17 cellular contexts compared by ENCODE assay signal in genomic region chrX:21153033-21153432, GRCh38.
A peak's percentile ranks its signal among the peaks of the same experiment; 100 is the strongest.
DNase-seq lines count a peak whose midpoint lies in the region; ATAC-seq and TF ChIP-seq lines count a peak whose summit lies in the region.
"Had no signal": no experiment of that assay in that cellular context is flagged by ENCODE, and none has a peak within 500 bp of the region (broad histone marks: within the 10 kb centered on the region; RNA-seq: fewer than 3 reads in every experiment).

No MANE protein-coding gene starts in this region.

- CTCF ChIA-PET in activated CD8-positive, alpha-beta memory T cell treated with anti-CD3 and anti-CD28 coated beads, Interleukin-2, amount 10 ng/mL, durations not matched to agents 7 days and 5 days (lab: Charles Lee) = no interaction called here

- no peak overlapping the region for H3K4ac ChIP-seq in trophoblast cell (ENCODE audit: low read depth, low read length)

- 77% methylated on average over 3 of the region's 3 CpGs for WGBS in esophagus muscularis mucosa
- 64 to 69% methylated on average over 3 of the region's 3 CpGs for WGBS in heart right ventricle, 2 donors
- no CpG with 5 or more reads among the region's 3 CpGs for WGBS in trophoblast cell (ENCODE audit: extremely low coverage, insufficient coverage, insufficient read length)

- no peaks in the 10 kb centered on the region for H3K36me3 Mint-ChIP-seq in mesothelial cell of epicardium
- H3K36me3 Mint-ChIP-seq in activated CD8-positive, alpha-beta memory T cell treated with anti-CD3 and anti-CD28 coated beads, Interleukin-2, amount 10 ng/mL, durations not matched to agents 7 days and 5 days = no peaks in the 10 kb centered on the region
- H3K36me3 Mint-ChIP-seq: CD8-positive, alpha-beta T cell had no signal

- H3K27me3 ChIP-seq in esophagus muscularis mucosa (no peaks in the 10 kb centered on the region), heart right ventricle (no peaks in the 10 kb centered on the region), trophoblast cell (ENCODE audit: insufficient read depth, low read length) (no peaks in the 10 kb centered on the region)

- H3K14ac ChIP-seq in trophoblast cell (ENCODE audit: low read length) = no peak overlapping the region

- TF ChIP-seq CTCF in esophagus muscularis mucosa (IDR thresholded peaks at IDR 0.05) (no peak), heart right ventricle (IDR thresholded peaks at IDR 0.05) (no peak), mesothelial cell of epicardium (IDR thresholded peaks at IDR 0.05; ENCODE audit: unreplicated experiment) (no peak)

- H3K4me1 ChIP-seq in esophagus muscularis mucosa = peaks cover 5 to 49% (median 14%) of the 10 kb centered on the region in 4 donors
- H3K4me1 ChIP-seq in heart right ventricle = peaks cover 0 to 24% (median 3%) of the 10 kb centered on the region in 9 donors
- H3K4me1 ChIP-seq in trophoblast cell (ENCODE audit: control insufficient read depth in 1 of 2, insufficient read depth in 2 of 2, low read length in 2 of 2) = no peaks in the 10 kb centered on the region

- no peak overlapping the region for H2AFZ ChIP-seq in trophoblast cell (ENCODE audit: insufficient read depth, low read length, poor library complexity)

- no peaks in the 10 kb centered on the region for H3K9me3 ChIP-seq in esophagus muscularis mucosa
- H3K9me3 ChIP-seq in heart right ventricle = no peaks in the 10 kb centered on the region
- H3K9me3 ChIP-seq in trophoblast cell (ENCODE audit: insufficient read depth, low read depth, low read length) = no peaks in the 10 kb centered on the region

- H2BK120ac ChIP-seq in trophoblast cell (ENCODE audit: insufficient read depth, low read length, poor library complexity) = no peak overlapping the region

- TF ChIP-seq EP300 in esophagus muscularis mucosa (IDR thresholded peaks at IDR 0.05) = no peak

- intact Hi-C loops in esophagus muscularis mucosa (cut with DNase I) (no loop called here), heart right ventricle (cut with DNase I) (no loop called here), sciatic nerve (cut with DNase I) (no loop called here)

- peak in 4 of 8 donors; percentile 42 to 81 (median 52) for ATAC-seq in heart right ventricle
- ATAC-seq in sciatic nerve = peak; percentile 55
- no peak for ATAC-seq in activated CD8-positive, alpha-beta memory T cell treated with anti-CD3 and anti-CD28 coated beads, Interleukin-2, amount 10 ng/mL, durations not matched to agents 7 days and 5 days
- ATAC-seq: CD8-positive, alpha-beta T cell; HCT116 had no signal

- H3K27me3 Mint-ChIP-seq in mesothelial cell of epicardium (ENCODE audit: low read depth) = no peaks in the 10 kb centered on the region
- H3K27me3 Mint-ChIP-seq in activated CD8-positive, alpha-beta memory T cell treated with anti-CD3 and anti-CD28 coated beads, Interleukin-2, amount 10 ng/mL, durations not matched to agents 7 days and 5 days = no peaks in the 10 kb centered on the region

- peaks cover 32% of the 10 kb centered on the region for H3K4me1 Mint-ChIP-seq in mesothelial cell of epicardium
- no peaks in the 10 kb centered on the region for H3K4me1 Mint-ChIP-seq in activated CD8-positive, alpha-beta memory T cell treated with anti-CD3 and anti-CD28 coated beads, Interleukin-2, amount 10 ng/mL, durations not matched to agents 7 days and 5 days

- no peak for DNase-seq in esophagus muscularis mucosa (ENCODE audit: extremely low spot score)
- DNase-seq in heart right ventricle = no peak
- no peak for DNase-seq in mesothelial cell of epicardium (ENCODE audit: low spot score in 2 of 2, unreplicated experiment in 2 of 2)
- DNase-seq in sciatic nerve (ENCODE audit: low spot score) = no peak
- DNase-seq in activated CD8-positive, alpha-beta memory T cell treated with anti-CD3 and anti-CD28 coated beads, Interleukin-2, amount 10 ng/mL, durations not matched to agents 7 days and 5 days = no peak
- no peak for DNase-seq in activated gamma-delta T cell treated with Interleukin-2 at 50 U/mL for 16 hours
- no peak for DNase-seq in trophoblast cell
- DNase-seq: AML-193; CD8-positive, alpha-beta T cell; Karpas-422; NCI-H1417; NCI-H1694 treated with DMSO at 0.1 percent for 48 hours; NCI-H2081 treated with DMSO at 0.1 percent for 48 hours; NCI-H2171 treated with DMSO at 0.1 percent for 48 hours; NCI-H524 treated with DMSO at 0.1 percent for 48 hours; NCI-H82 had no signal

- H3K36me3 ChIP-seq in esophagus muscularis mucosa (no peaks in the 10 kb centered on the region), heart right ventricle (no peaks in the 10 kb centered on the region), trophoblast cell (ENCODE audit: control insufficient read depth in 1 of 2, insufficient read depth in 2 of 2, low read length in 2 of 2) (no peaks in the 10 kb centered on the region)

- peak overlapping the region; percentile 82 for H3K27ac Mint-ChIP-seq in mesothelial cell of epicardium
- no peak overlapping the region for H3K27ac Mint-ChIP-seq in activated CD8-positive, alpha-beta memory T cell treated with anti-CD3 and anti-CD28 coated beads, Interleukin-2, amount 10 ng/mL, durations not matched to agents 7 days and 5 days
- H3K27ac Mint-ChIP-seq: CD8-positive, alpha-beta T cell had no signal

- H3K79me1 ChIP-seq in trophoblast cell (ENCODE audit: low read length) = peaks cover under 1% of the 10 kb centered on the region

- H2BK12ac ChIP-seq in trophoblast cell (ENCODE audit: low read length) = no peak overlapping the region

- no peak overlapping the region for H3K9ac ChIP-seq in trophoblast cell (ENCODE audit: low read length)

- no peak overlapping the region for H2BK5ac ChIP-seq in trophoblast cell (ENCODE audit: low read depth, low read length, poor library complexity)

- no peak overlapping the region for H4K12ac ChIP-seq in trophoblast cell (ENCODE audit: low read depth, low read length)

- no peak overlapping the region for H3K18ac ChIP-seq in trophoblast cell (ENCODE audit: low read length)

- no peak overlapping the region for H3K4me3 ChIP-seq in esophagus muscularis mucosa
- no peak overlapping the region for H3K4me3 ChIP-seq in heart right ventricle
- H3K4me3 ChIP-seq in trophoblast cell (ENCODE audit: low read depth, low read length) = no peak overlapping the region

- H4K91ac ChIP-seq in trophoblast cell (ENCODE audit: low read depth, low read length) = no peak overlapping the region

- H3K4me3 Mint-ChIP-seq in mesothelial cell of epicardium = no peak overlapping the region
- H3K4me3 Mint-ChIP-seq in activated CD8-positive, alpha-beta memory T cell treated with anti-CD3 and anti-CD28 coated beads, Interleukin-2, amount 10 ng/mL, durations not matched to agents 7 days and 5 days = no peak overlapping the region
- H3K4me3 Mint-ChIP-seq: CD8-positive, alpha-beta T cell had no signal

- H3K9me3 Mint-ChIP-seq in mesothelial cell of epicardium = no peaks in the 10 kb centered on the region
- no peaks in the 10 kb centered on the region for H3K9me3 Mint-ChIP-seq in activated CD8-positive, alpha-beta memory T cell treated with anti-CD3 and anti-CD28 coated beads, Interleukin-2, amount 10 ng/mL, durations not matched to agents 7 days and 5 days (ENCODE audit: low read depth)
- H3K9me3 Mint-ChIP-seq: CD8-positive, alpha-beta T cell had no signal

- no peak overlapping the region for H2AK5ac ChIP-seq in trophoblast cell (ENCODE audit: low read length)

- peak overlapping the region; percentile 40 to 68 (median 52) for H3K27ac ChIP-seq in esophagus muscularis mucosa (replicated peaks in 1 of 4)
- H3K27ac ChIP-seq in heart right ventricle = peak overlapping the region in 7 of 10 donors; percentile 34 to 84 (median 78)
- H3K27ac ChIP-seq in trophoblast cell (ENCODE audit: low read depth, low read length) = no peak overlapping the region

- no peaks in the 10 kb centered on the region for H3K79me2 ChIP-seq in trophoblast cell (ENCODE audit: control insufficient read depth, insufficient read depth, low read length, poor library complexity)

- H3K23ac ChIP-seq in trophoblast cell (ENCODE audit: low read length) = no peak overlapping the region

- H4K8ac ChIP-seq in trophoblast cell (ENCODE audit: low read depth, low read length) = no peak overlapping the region

- TF ChIP-seq POLR2A in esophagus muscularis mucosa (IDR thresholded peaks at IDR 0.05; ENCODE audit: low read depth) = no peak

- no peak overlapping the region for H3K4me2 ChIP-seq in trophoblast cell (ENCODE audit: low read length)
